Comparison of ENCODE assay signal across 25 cellular contexts in the genomic region with DNA sequence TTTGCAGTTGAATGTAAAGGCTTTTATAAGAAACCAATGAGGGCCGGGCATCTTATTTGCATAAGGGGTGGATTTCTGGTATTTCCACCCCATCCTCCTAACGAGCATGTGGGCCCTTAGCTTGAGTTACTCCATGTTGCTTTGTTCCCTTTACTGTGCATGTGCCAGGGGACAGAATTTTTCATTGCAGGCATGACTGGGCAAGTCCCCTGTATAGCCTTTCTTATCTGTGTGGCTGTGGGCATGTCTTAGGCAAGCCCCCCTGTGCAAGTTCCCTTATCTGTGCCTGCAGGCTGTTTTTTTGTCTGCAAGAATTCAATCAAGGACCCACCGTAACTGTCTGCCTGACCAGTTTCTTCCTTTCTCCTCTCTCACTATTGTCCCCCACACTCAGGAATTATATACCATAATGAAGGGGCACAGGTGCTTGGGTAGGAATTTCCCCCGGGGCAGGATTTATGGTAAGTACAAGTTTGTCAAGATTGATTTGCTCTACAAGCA.
A peak's percentile ranks its signal among the peaks of the same experiment; 100 is the strongest.
DNase-seq lines count a peak whose midpoint lies in the region; ATAC-seq, FAIRE-seq and TF ChIP-seq lines count a peak whose summit lies in the region.
"Had no signal": no experiment of that assay in that cellular context is flagged by ENCODE, and none has a peak within 500 bp of the region (broad histone marks: within the 10 kb centered on the region; RNA-seq: fewer than 3 reads in every experiment).

No MANE protein-coding gene starts in this region.

- H3K4me1 ChIP-seq in H1 (replicated peaks in 1 of 4; ENCODE audit: control insufficient read depth in 3 of 4, insufficient read depth in 4 of 4, low read length in 3 of 4) (no peaks in the 10 kb centered on the region; a peak in 1 of 7 replicates), neuronal stem cell (ENCODE audit: control insufficient read depth in 2 of 2, insufficient read depth in 1 of 2, low read depth in 1 of 2, low read length in 2 of 2) (no peaks in the 10 kb centered on the region)
- H3K4me1 ChIP-seq: adrenal gland, body of pancreas, lower lobe of right lung, upper lobe of right lung had no signal

- H2BK12ac ChIP-seq in H1 (ENCODE audit: low read depth, low read length) (no peak overlapping the region), neuronal stem cell (ENCODE audit: low read length) (no peak overlapping the region)

- H4K8ac ChIP-seq in H1 (ENCODE audit: extremely low read depth, insufficient read depth, low read length) (no peak overlapping the region), neuronal stem cell (ENCODE audit: low read depth, low read length) (no peak overlapping the region)

- no peaks in the 10 kb centered on the region for H3K23me2 ChIP-seq in H1 (ENCODE audit: low read depth, low read length)

- no peaks in the 10 kb centered on the region for H4K20me1 ChIP-seq in H1 (replicated peaks in 1 of 2; ENCODE audit: control insufficient read depth in 1 of 2, insufficient read depth in 2 of 2, low read length in 2 of 2)

- no peak for TF ChIP-seq POLR2A in H1 (IDR thresholded peaks at IDR 0.05; ENCODE audit: control extremely low read depth in 1 of 2, low read depth in 2 of 2, low read length in 2 of 2)

- H4K91ac ChIP-seq in H1 (replicated peaks; ENCODE audit: insufficient read length, low read length) (no peak overlapping the region), neuronal stem cell (ENCODE audit: low read depth, low read length, poor library complexity) (no peak overlapping the region)

- WGBS in H1 (ENCODE audit: extremely low coverage in 1 of 2, insufficient coverage in 1 of 2, insufficient read length in 1 of 2, insufficient replicate concordance in 2 of 2, low coverage in 1 of 2, low lambda C conversion rate in 2 of 2, missing lambda C conversion rate in 1 of 2), 2 experiments, result 90% methylated on average over 4 of the region's 4 CpGs; no CpG with 5 or more reads in 1 of the 2 experiments
- WGBS in neuronal stem cell (ENCODE audit: extremely low coverage in 2 of 2, insufficient read length in 2 of 2, insufficient replicate concordance in 1 of 2), 2 donors, result no CpG with 5 or more reads among the region's 4 CpGs

- no peaks in the 10 kb centered on the region for H3K79me2 ChIP-seq in H1 (ENCODE audit: control insufficient read depth in 1 of 2, insufficient read depth in 2 of 2, low read length in 2 of 2)

- no peak for TF ChIP-seq EP300 in H1 (IDR thresholded peaks at IDR 0.05; ENCODE audit: borderline replicate concordance in 1 of 2, low read depth in 2 of 2, low read length in 2 of 2)

- H3K14ac ChIP-seq in H1 (ENCODE audit: insufficient read length) (no peak overlapping the region), neuronal stem cell (ENCODE audit: low read length) (no peak overlapping the region)

- no peak overlapping the region for H3K27ac ChIP-seq in H1 (ENCODE audit: low read depth, low read length)
- H3K27ac ChIP-seq in neuronal stem cell (replicated peaks; ENCODE audit: low read length), result peak overlapping the region; percentile 29
- H3K27ac ChIP-seq: adrenal gland, body of pancreas, C4-2B, dorsolateral prefrontal cortex, GM23248, HL-60, lower lobe of right lung, upper lobe of right lung had no signal

- no peak overlapping the region for H4K5ac ChIP-seq in H1 (ENCODE audit: insufficient read length, low read depth, low read length)

- H2AFZ ChIP-seq in H1 (ENCODE audit: low read length) (no peak overlapping the region), neuronal stem cell (ENCODE audit: low read length) (peak overlapping the region; percentile 21)
- H2AFZ ChIP-seq: GM23248 had no signal

- no peak for TF ChIP-seq CTCF in H1 (IDR thresholded peaks at IDR 0.05; ENCODE audit: control extremely low read depth in 1 of 3, insufficient read depth in 1 of 3, low read depth in 1 of 3, low read length in 3 of 3)

- H3K27me3 ChIP-seq in H1 (replicated peaks in 1 of 4; ENCODE audit: control insufficient read depth in 3 of 4, extremely low read depth in 1 of 4, insufficient read depth in 3 of 4, low read length in 3 of 4) (no peaks in the 10 kb centered on the region), neuronal stem cell (ENCODE audit: control insufficient read depth in 3 of 3, insufficient read depth in 3 of 3, low read depth in 1 of 3, low read length in 3 of 3) (no peaks in the 10 kb centered on the region)
- H3K27me3 ChIP-seq: adrenal gland, body of pancreas, dorsolateral prefrontal cortex, upper lobe of right lung had no signal

- DNase-seq in KBM-7 (peak; percentile 47), OCI-M1 (lab: John Stamatoyannopoulos, UW) (peak; percentile 89), H1 (ENCODE audit: low read depth in 1 of 2, low spot score in 2 of 2) (no peak), neuronal stem cell (ENCODE audit: low spot score) (no peak), HT-29 (ENCODE audit: low spot score) (no peak)
- DNase-seq: activated CD4-positive, alpha-beta T cell treated with anti-CD3 and anti-CD28 coated beads, Interleukin-2, amount 50 U/mL, for 4 hours; activated CD4-positive, CD25-positive, alpha-beta regulatory T cell; activated naive CD4-positive, alpha-beta T cell treated with anti-CD3 and anti-CD28 coated beads for 36 hours; adrenal gland; body of pancreas; dorsolateral prefrontal cortex; GM23248; kidney; lower lobe of right lung; NCI-H1105; NCI-H187 treated with DMSO at 0.1 percent for 48 hours; right cardiac atrium; stimulated activated CD4-positive, alpha-beta T cell treated with anti-CD3 and anti-CD28 coated beads, Interleukin-4, amount 100 ng/mL, for 1 hour; upper lobe of right lung had no signal

- no peak for FAIRE-seq in H1 (lab: Jason Lieb, UNC)
- FAIRE-seq: GM12878, HepG2, kidney had no signal

- no peaks in the 10 kb centered on the region for H3K9me3 ChIP-seq in H1 (ENCODE audit: insufficient read depth in 2 of 2, low read depth in 1 of 2, low read length in 1 of 2)
- peaks cover 0 to 3% of the 10 kb centered on the region in 2 donors for H3K9me3 ChIP-seq in neuronal stem cell (replicated peaks in 1 of 2; ENCODE audit: control insufficient read depth in 2 of 2, insufficient read depth in 1 of 2, low read depth in 1 of 2, low read length in 2 of 2)
- H3K9me3 ChIP-seq: adrenal gland, body of pancreas, lower lobe of right lung, upper lobe of right lung had no signal

- no peak overlapping the region for H2BK15ac ChIP-seq in H1 (ENCODE audit: low read length)
- H2BK15ac ChIP-seq in neuronal stem cell (ENCODE audit: low read length), result no peak overlapping the region

- ATAC-seq in HG02759 (IDR thresholded peaks at IDR 0.05; ENCODE audit: unreplicated experiment) (no peak), HG02938 (IDR thresholded peaks at IDR 0.05; ENCODE audit: unreplicated experiment) (no peak)
- ATAC-seq: body of pancreas, GM12878, HepG2, lower lobe of right lung, right cardiac atrium, upper lobe of right lung had no signal

- H3K23ac ChIP-seq in H1 (ENCODE audit: insufficient read length) (no peak overlapping the region), neuronal stem cell (ENCODE audit: low read depth, low read length, poor library complexity) (no peak overlapping the region)

- no peak overlapping the region for H2AK5ac ChIP-seq in H1 (ENCODE audit: low read depth, low read length)
- no peak overlapping the region for H2AK5ac ChIP-seq in neuronal stem cell (ENCODE audit: low read depth, low read length)

- H3K18ac ChIP-seq in H1 (ENCODE audit: extremely low read depth, low read length) (no peak overlapping the region), neuronal stem cell (ENCODE audit: low read length) (no peak overlapping the region)

- H3K79me1 ChIP-seq in H1 (ENCODE audit: low read depth, low read length) (no peaks in the 10 kb centered on the region), neuronal stem cell (ENCODE audit: low read depth, low read length) (no peaks in the 10 kb centered on the region)

- CTCF ChIA-PET in H1 (lab: Charles Lee; ENCODE audit: partially characterized antibody), result interaction anchor here (2.0 kb wide), 1 partner anchor 10 kb away, joined by 4 read pairs; no protein-coding TSS in a partner anchor

- H2BK5ac ChIP-seq in H1 (ENCODE audit: low read depth, low read length) (peak overlapping the region; percentile 26; the same call in 1 of the 2 replicates), neuronal stem cell (ENCODE audit: low read length) (no peak overlapping the region)

- in situ Hi-C loops in KBM-7 (cut with MboI; ENCODE audit: low pct_unique_long_range_greater_than_20kb, low sequenced_read_pairs), result no loop called here

- no peak for TF ChIP-seq RAD21 in H1 (IDR thresholded peaks at IDR 0.05 in 1 of 2, conservative IDR thresholded peaks at IDR 0.05 in 1 of 2; ENCODE audit: low read depth in 2 of 2, low read length in 2 of 2)

- H3K4ac ChIP-seq in H1 (replicated peaks; ENCODE audit: insufficient read length, low read depth, low read length), result no peak overlapping the region
- no peak overlapping the region for H3K4ac ChIP-seq in neuronal stem cell (ENCODE audit: low read length)

- H3K9ac ChIP-seq in H1 (replicated peaks in 1 of 4; ENCODE audit: extremely low read depth in 1 of 4, low read depth in 3 of 4, low read length in 3 of 4) (no peak overlapping the region), neuronal stem cell (ENCODE audit: low read depth, low read length, poor library complexity) (no peak overlapping the region)
- H3K9ac ChIP-seq: GM23248 had no signal

- POLR2A ChIA-PET in H1 (lab: Charles Lee; ENCODE audit: partially characterized antibody), result interaction anchor here (0.9 kb wide), 1 partner anchor 331 kb away, joined by 3 read pairs; no protein-coding TSS in a partner anchor

- H3K4me2 ChIP-seq in H1 (ENCODE audit: insufficient read depth in 1 of 2, low read depth in 2 of 2, low read length in 2 of 2) (no peak overlapping the region), neuronal stem cell (ENCODE audit: insufficient read depth, low read length, poor library complexity, severe bottlenecking) (no peak overlapping the region)

- H3K36me3 ChIP-seq in H1 (ENCODE audit: control insufficient read depth in 2 of 4, insufficient read depth in 4 of 4, low read length in 3 of 4) (no peaks in the 10 kb centered on the region), neuronal stem cell (replicated peaks in 1 of 2; ENCODE audit: control insufficient read depth in 2 of 2, insufficient read depth in 2 of 2, low read length in 2 of 2) (no peaks in the 10 kb centered on the region)
- H3K36me3 ChIP-seq: adrenal gland, lower lobe of right lung, upper lobe of right lung had no signal

- H3K4me3 ChIP-seq in H1 (ENCODE audit: extremely low read depth in 1 of 4, insufficient read depth in 2 of 4, low read depth in 3 of 4, low read length in 4 of 4), result no peak overlapping the region
- no peak overlapping the region for H3K4me3 ChIP-seq in neuronal stem cell (ENCODE audit: low read length in 2 of 2)
- H3K4me3 ChIP-seq: adrenal gland, body of pancreas, dorsolateral prefrontal cortex, GM12878, GM23248, lower lobe of right lung, upper lobe of right lung had no signal

- H2BK20ac ChIP-seq in H1 (ENCODE audit: low read length), result no peak overlapping the region

- no peak overlapping the region for H3K56ac ChIP-seq in H1 (replicated peaks; ENCODE audit: insufficient read length, low read depth, low read length)

- no peak overlapping the region for H2BK120ac ChIP-seq in H1 (replicated peaks; ENCODE audit: low read depth, low read length)
- no peak overlapping the region for H2BK120ac ChIP-seq in neuronal stem cell (ENCODE audit: low read depth, low read length)

Comparison
In these comparisons a context has a peak if more than half of its experiments do, and no peak if none do; other contexts are left out.
1. DNase-seq: peak in KBM-7 (single experiment) and OCI-M1 (single experiment); none in H1 (0 of 2), neuronal stem cell (single experiment) and HT-29 (single experiment).